ENCODE assay signal across 1 cellular context in genomic region chr1:98103617-98104284, GRCh38.
TF ChIP-seq lines count a peak whose summit lies in the region.

No MANE protein-coding gene starts in this region.

TF ChIP-seq in IMR-90, 13 proteins besides CTCF, POLR2A, EP300 and RAD21:
- TF ChIP-seq CHD1 (IDR thresholded peaks at IDR 0.05; ENCODE audit: low read depth, low read length) (no peak), RFX5 (IDR thresholded peaks at IDR 0.05; ENCODE audit: low read depth, low read length) (no peak), SMC3 (IDR thresholded peaks at IDR 0.05; ENCODE audit: low read depth, low read length) (no peak), MXI1 (IDR thresholded peaks at IDR 0.05; ENCODE audit: borderline replicate concordance, low read depth, low read length) (no peak), FOS (IDR thresholded peaks at IDR 0.05; ENCODE audit: low read depth, low read length) (no peak), NFE2L2 (IDR thresholded peaks at IDR 0.05; ENCODE audit: low read depth, low read length) (no peak), MAZ (IDR thresholded peaks at IDR 0.05; ENCODE audit: borderline replicate concordance, low read depth, low read length) (no peak), CEBPB (IDR thresholded peaks at IDR 0.05; ENCODE audit: low read depth, low read length) (no peak), RCOR1 (IDR thresholded peaks at IDR 0.05; ENCODE audit: insufficient replicate concordance, low read length) (no peak), BHLHE40 (IDR thresholded peaks at IDR 0.05; ENCODE audit: low read depth, low read length) (no peak), USF2 (IDR thresholded peaks at IDR 0.05; ENCODE audit: low read depth, low read length) (no peak), MAFK (IDR thresholded peaks at IDR 0.05; ENCODE audit: low read depth, low read length) (no peak)
- TF ChIP-seq, protein P1, sequence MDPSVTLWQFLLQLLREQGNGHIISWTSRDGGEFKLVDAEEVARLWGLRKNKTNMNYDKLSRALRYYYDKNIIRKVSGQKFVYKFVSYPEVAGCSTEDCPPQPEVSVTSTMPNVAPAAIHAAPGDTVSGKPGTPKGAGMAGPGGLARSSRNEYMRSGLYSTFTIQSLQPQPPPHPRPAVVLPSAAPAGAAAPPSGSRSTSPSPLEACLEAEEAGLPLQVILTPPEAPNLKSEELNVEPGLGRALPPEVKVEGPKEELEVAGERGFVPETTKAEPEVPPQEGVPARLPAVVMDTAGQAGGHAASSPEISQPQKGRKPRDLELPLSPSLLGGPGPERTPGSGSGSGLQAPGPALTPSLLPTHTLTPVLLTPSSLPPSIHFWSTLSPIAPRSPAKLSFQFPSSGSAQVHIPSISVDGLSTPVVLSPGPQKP (IDR thresholded peaks at IDR 0.05; ENCODE audit: borderline replicate concordance, low read depth, low read length) = no peak
